ENCODE assay signal across 14 cellular contexts in genomic region chr3:179713643-179714090, GRCh38.
DNase-seq lines count a peak whose midpoint lies in the region; ATAC-seq, FAIRE-seq and TF ChIP-seq lines count a peak whose summit lies in the region.
"Had no signal": no experiment of that assay in that cellular context is flagged by ENCODE, and none has a peak within 500 bp of the region (broad histone marks: within the 10 kb centered on the region; RNA-seq: fewer than 3 reads in every experiment).

No MANE protein-coding gene starts in this region.

- DNase-seq in AG09309 (ENCODE audit: low read depth) (peak; percentile 47), SJSA1 (ENCODE audit: low read depth in 1 of 2, low spot score in 2 of 2) (peak; percentile 90 to 96), fibroblast of peridontal ligament (ENCODE audit: extremely low read depth) (peak; percentile 94), myocyte (ENCODE audit: low read depth) (peak; percentile 84), DMS79 (lab: John Stamatoyannopoulos, UW) (no peak), urothelium cell line (ENCODE audit: low spot score) (no peak)
- DNase-seq: ACHN; activated CD4-positive, alpha-beta T cell treated with anti-CD3 and anti-CD28 coated beads, Interleukin-2, amount 10 ng/mL, durations not matched to agents 24 days and 14 days; central memory CD4-positive, alpha-beta T cell; Karpas-422; natural killer cell; upper lobe of left lung had no signal

- H3K27ac ChIP-seq in SJSA1 = peak overlapping the region; percentile 97
- H3K27ac ChIP-seq in gastroesophageal sphincter = peak overlapping the region in 1 of 4 donors; percentile 35

- no peak for ATAC-seq in gastroesophageal sphincter
- no peak for ATAC-seq in GM19397 (IDR thresholded peaks at IDR 0.05; ENCODE audit: unreplicated experiment)
- ATAC-seq: natural killer cell had no signal

- WGBS in gastroesophageal sphincter (ENCODE audit: low coverage in 1 of 2), 2 donors = 60 to 77% methylated on average over 1 to 5 of the region's 6 CpGs

- no peak for TF ChIP-seq POLR2A in gastroesophageal sphincter (IDR thresholded peaks at IDR 0.05)

- H3K36me3 ChIP-seq in SJSA1 (peaks cover 11% of the 10 kb centered on the region), gastroesophageal sphincter (peaks cover 0 to 28% of the 10 kb centered on the region in 2 donors)

- H3K27me3 ChIP-seq in SJSA1 (replicated peaks) = no peaks in the 10 kb centered on the region
- H3K27me3 ChIP-seq in gastroesophageal sphincter = no peaks in the 10 kb centered on the region
- H3K27me3 ChIP-seq: upper lobe of left lung had no signal

- no peak for TF ChIP-seq EP300 in gastroesophageal sphincter (IDR thresholded peaks at IDR 0.05)

- TF ChIP-seq CTCF in AG09309 (IDR thresholded peaks at IDR 0.05; ENCODE audit: control insufficient read depth, insufficient read depth, low read depth, low read length, missing control alignments) = no peak
- no peak for TF ChIP-seq CTCF in gastroesophageal sphincter (IDR thresholded peaks at IDR 0.05)

- peaks cover 55% of the 10 kb centered on the region for H3K4me1 ChIP-seq in SJSA1 (replicated peaks)
- H3K4me1 ChIP-seq in gastroesophageal sphincter = peaks cover 0 to 17% (median 0%) of the 10 kb centered on the region in 3 donors
- H3K4me1 ChIP-seq: upper lobe of left lung had no signal

- H3K9me3 ChIP-seq in SJSA1 (replicated peaks) (no peaks in the 10 kb centered on the region), gastroesophageal sphincter (no peaks in the 10 kb centered on the region)
- H3K9me3 ChIP-seq: upper lobe of left lung had no signal

- no peak overlapping the region for H3K4me3 ChIP-seq in AG09309 (ENCODE audit: control insufficient read depth, low read depth, low read length)
- H3K4me3 ChIP-seq in SJSA1 = no peak overlapping the region
- no peak overlapping the region for H3K4me3 ChIP-seq in gastroesophageal sphincter
- H3K4me3 ChIP-seq: upper lobe of left lung had no signal

- FAIRE-seq in urothelium cell line (lab: Jason Lieb, UNC) = no peak

Comparison
In these comparisons a context has a peak if more than half of its experiments do, and no peak if none do; other contexts are left out.
1. DNase-seq: peak in AG09309 (single experiment), SJSA1 (2 of 2), fibroblast of peridontal ligament (single experiment) and myocyte (single experiment); none in DMS79 (single experiment) and urothelium cell line (single experiment).